Comparison of ENCODE assay signal across 10 cellular contexts in the genomic region with DNA sequence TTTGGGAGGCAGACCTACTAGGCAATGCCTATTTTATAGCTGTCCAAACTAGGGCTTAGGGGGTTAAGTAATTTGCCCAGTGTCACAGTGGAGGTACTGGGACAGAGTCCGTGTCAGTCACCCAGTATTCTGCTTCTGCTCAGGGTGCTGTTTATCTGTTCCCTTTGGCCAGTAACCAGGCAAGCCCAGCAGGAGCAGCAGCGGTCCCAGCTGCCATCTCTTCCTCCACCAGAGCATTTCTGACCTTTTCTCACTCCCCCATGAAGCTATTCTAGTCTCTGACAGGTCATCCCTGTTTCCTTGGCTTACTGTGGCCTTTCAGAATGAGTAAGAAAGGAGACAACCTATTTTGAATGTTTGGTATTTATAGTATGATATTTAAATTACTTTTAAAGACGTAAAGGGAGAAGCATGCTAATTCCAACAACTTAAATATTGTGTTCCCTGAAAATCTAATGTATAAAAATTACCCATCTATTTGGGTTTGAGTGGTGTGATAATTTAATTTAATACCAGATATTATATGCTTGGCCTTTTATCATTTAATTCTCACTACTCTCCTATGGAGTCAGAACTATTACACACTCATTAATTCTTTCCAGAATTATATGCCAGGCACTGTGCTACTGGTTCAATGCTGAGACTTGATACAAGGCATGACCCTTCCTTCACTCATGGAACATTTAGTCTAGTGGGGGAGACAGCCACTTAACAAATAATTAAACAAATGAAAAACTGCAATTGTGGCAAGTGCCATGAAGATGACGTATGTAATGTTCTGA.
A peak's percentile ranks its signal among the peaks of the same experiment; 100 is the strongest.
DNase-seq lines count a peak whose midpoint lies in the region; ATAC-seq, FAIRE-seq and TF ChIP-seq lines count a peak whose summit lies in the region.
"Had no signal": no experiment of that assay in that cellular context is flagged by ENCODE, and none has a peak within 500 bp of the region (broad histone marks: within the 10 kb centered on the region; RNA-seq: fewer than 3 reads in every experiment).

No MANE protein-coding gene starts in this region.

- no peak for FAIRE-seq in HTR-8/SVneo (lab: Jason Lieb, UNC)

- no peak for DNase-seq in Right ventricle myocardium inferior (ENCODE audit: missing footprints)
- DNase-seq in cardiac septum (ENCODE audit: low spot score): no peak
- peak; percentile 49 for DNase-seq in stimulated activated naive B cell treated with anti-CD40 and anti-IgM and Interleukin-4, amounts not matched to agents 10 μg/mL and 1 μg/mL and 100 μg/mL, for 72 hours
- no peak for DNase-seq in osteoblast (ENCODE audit: insufficient read length, low spot score, missing footprints)
- DNase-seq in HTR-8/SVneo (ENCODE audit: insufficient read length, low spot score): no peak
- no peak for DNase-seq in NCI-H1048 (lab: John Stamatoyannopoulos, UW)
- DNase-seq: activated naive CD4-positive, alpha-beta T cell treated with anti-CD3 and anti-CD28 coated beads, Interleukin-2, amount 10 ng/mL, durations not matched to agents 7 days and 5 days; NCI-H1105 had no signal

- ATAC-seq in Right ventricle myocardium inferior (peak; percentile 68), HG02623 (IDR thresholded peaks at IDR 0.05; ENCODE audit: unreplicated experiment) (peak; percentile 90), HG03575 (IDR thresholded peaks at IDR 0.05; ENCODE audit: extremely low read depth, insufficient number of reproducible peaks, low FRiP score, unreplicated experiment) (peak; percentile 95)
- peak; percentile 99 for ATAC-seq in stimulated activated naive B cell treated with anti-CD40 and anti-IgM and Interleukin-4, amounts not matched to agents 10 μg/mL and 1 μg/mL and 100 μg/mL, for 72 hours (replicated peaks)

- H3K4me1 ChIP-seq in osteoblast (ENCODE audit: insufficient read depth, low read length): no peaks in the 10 kb centered on the region

- H3K27me3 ChIP-seq in osteoblast (ENCODE audit: insufficient read depth, low read length): no peaks in the 10 kb centered on the region

- H3K4me1 Mint-ChIP-seq in stimulated activated naive B cell treated with anti-CD40 and anti-IgM and Interleukin-4, amounts not matched to agents 10 μg/mL and 1 μg/mL and 100 μg/mL, for 72 hours: peaks cover 23 to 62% of the 10 kb centered on the region in 2 donors

- H3K36me3 Mint-ChIP-seq in stimulated activated naive B cell treated with anti-CD40 and anti-IgM and Interleukin-4, amounts not matched to agents 10 μg/mL and 1 μg/mL and 100 μg/mL, for 72 hours: peaks cover 30% of the 10 kb centered on the region in 2 donors

- H4K20me1 ChIP-seq in osteoblast (ENCODE audit: insufficient read depth, low read length): no peaks in the 10 kb centered on the region

- H3K9me3 Mint-ChIP-seq in stimulated activated naive B cell treated with anti-CD40 and anti-IgM and Interleukin-4, amounts not matched to agents 10 μg/mL and 1 μg/mL and 100 μg/mL, for 72 hours: no peaks in the 10 kb centered on the region
- H3K9me3 Mint-ChIP-seq: activated naive CD4-positive, alpha-beta T cell treated with anti-CD3 and anti-CD28 coated beads, Interleukin-2, amount 10 ng/mL, durations not matched to agents 7 days and 5 days had no signal

- peak overlapping the region; percentile 27 to 48 for H3K4me3 Mint-ChIP-seq in stimulated activated naive B cell treated with anti-CD40 and anti-IgM and Interleukin-4, amounts not matched to agents 10 μg/mL and 1 μg/mL and 100 μg/mL, for 72 hours
- H3K4me3 Mint-ChIP-seq: activated naive CD4-positive, alpha-beta T cell treated with anti-CD3 and anti-CD28 coated beads, Interleukin-2, amount 10 ng/mL, durations not matched to agents 7 days and 5 days had no signal

- intact Hi-C loops in Right ventricle myocardium inferior (cut with DNase I): no loop called here
- intact Hi-C loops in cardiac septum (cut with DNase I): loop anchor here (5.0 kb wide), 1 partner anchor 61 kb away; a partner anchor contains a TSS

- no peak for TF ChIP-seq CTCF in osteoblast (IDR thresholded peaks at IDR 0.05; ENCODE audit: extremely low read depth, low read depth, low read length)

- H3K27me3 Mint-ChIP-seq in stimulated activated naive B cell treated with anti-CD40 and anti-IgM and Interleukin-4, amounts not matched to agents 10 μg/mL and 1 μg/mL and 100 μg/mL, for 72 hours: peaks cover 0 to 14% of the 10 kb centered on the region in 2 donors
- H3K27me3 Mint-ChIP-seq: activated naive CD4-positive, alpha-beta T cell treated with anti-CD3 and anti-CD28 coated beads, Interleukin-2, amount 10 ng/mL, durations not matched to agents 7 days and 5 days had no signal

- peaks cover 2% of the 10 kb centered on the region for H3K36me3 ChIP-seq in osteoblast (ENCODE audit: insufficient read depth, low read length)

- no peaks in the 10 kb centered on the region for H3K9me3 ChIP-seq in osteoblast (ENCODE audit: low read depth, low read length)

- H3K79me2 ChIP-seq in osteoblast (ENCODE audit: insufficient read depth, low read length): peaks cover 2% of the 10 kb centered on the region

- H2AFZ ChIP-seq in osteoblast (ENCODE audit: low read length): no peak overlapping the region

- H3K4me2 ChIP-seq in osteoblast (ENCODE audit: insufficient read depth, low read length): no peak overlapping the region

- no peak overlapping the region for H3K27ac ChIP-seq in osteoblast (ENCODE audit: low read depth, low read length)

- no peak overlapping the region for H3K4me3 ChIP-seq in osteoblast (ENCODE audit: insufficient read depth, low read length)

- peak overlapping the region; percentile 82 for H3K27ac Mint-ChIP-seq in stimulated activated naive B cell treated with anti-CD40 and anti-IgM and Interleukin-4, amounts not matched to agents 10 μg/mL and 1 μg/mL and 100 μg/mL, for 72 hours
- H3K27ac Mint-ChIP-seq: activated naive CD4-positive, alpha-beta T cell treated with anti-CD3 and anti-CD28 coated beads, Interleukin-2, amount 10 ng/mL, durations not matched to agents 7 days and 5 days had no signal
